ENCODE assay signal across 12 cellular contexts in genomic region chr9:129337287-129338140, GRCh38.
DNase-seq lines count a peak whose midpoint lies in the region; ATAC-seq and TF ChIP-seq lines count a peak whose summit lies in the region.
"Had no signal": no experiment of that assay in that cellular context is flagged by ENCODE, and none has a peak within 500 bp of the region (broad histone marks: within the 10 kb centered on the region; RNA-seq: fewer than 3 reads in every experiment).

No MANE protein-coding gene starts in this region.

- peak overlapping the region; percentile 10; the same call in 1 of the 2 replicates for H3K27ac ChIP-seq in BLaER1

- no peak for DNase-seq in WTC11 (ENCODE audit: low spot score)
- no peak for DNase-seq in glutamatergic neuron
- DNase-seq in retina: peak; percentile 9
- DNase-seq in D341Med (ENCODE audit: low spot score): no peak
- no peak for DNase-seq in NCI-H82 (lab: John Stamatoyannopoulos, UW)
- DNase-seq: DMS79, NCI-H1694, SHP77 had no signal

- peak overlapping the region; percentile 64 for H3K4me3 ChIP-seq in BLaER1

- H3K27ac Mint-ChIP-seq in WTC11: peak overlapping the region; percentile 20
- peak overlapping the region; percentile 41 for H3K27ac Mint-ChIP-seq in glutamatergic neuron (ENCODE audit: unreplicated experiment)

- TF ChIP-seq CTCF in WTC11 (IDR thresholded peaks at IDR 0.05) (no peak), glutamatergic neuron (IDR thresholded peaks at IDR 0.05; ENCODE audit: partially characterized antibody, unreplicated experiment) (no peak)

- ATAC-seq in WTC11 (no peak), esophagus mucosa (no peak), GM19351 (IDR thresholded peaks at IDR 0.05; ENCODE audit: unreplicated experiment) (no peak)
- ATAC-seq: pancreas had no signal

- H3K9me3 ChIP-seq in BLaER1: no peaks in the 10 kb centered on the region
- H3K9me3 ChIP-seq: pancreas had no signal

- no peaks in the 10 kb centered on the region for H4K20me1 ChIP-seq in BLaER1

- no peak overlapping the region; the same call in 1 of the 2 replicates for H3K9ac ChIP-seq in BLaER1

- H3K27me3 ChIP-seq in BLaER1: no peaks in the 10 kb centered on the region
- H3K27me3 ChIP-seq: pancreas had no signal

- H3K36me3 Mint-ChIP-seq in WTC11 (no peaks in the 10 kb centered on the region), glutamatergic neuron (ENCODE audit: unreplicated experiment) (no peaks in the 10 kb centered on the region)

- H3K36me3 ChIP-seq in BLaER1: no peaks in the 10 kb centered on the region
- H3K36me3 ChIP-seq: pancreas had no signal

- H3K4me1 Mint-ChIP-seq in WTC11 (peaks cover 38% of the 10 kb centered on the region), glutamatergic neuron (ENCODE audit: low read depth, unreplicated experiment) (peaks cover 14% of the 10 kb centered on the region)

- H3K4me3 Mint-ChIP-seq in WTC11 (peak overlapping the region; percentile 61), glutamatergic neuron (ENCODE audit: unreplicated experiment) (peak overlapping the region; percentile 18)

- CTCF ChIA-PET in WTC11 (lab: Charles Lee): interaction anchor here (1.2 to 2.5 kb wide), 3 partner anchors 12 to 283 kb away, joined by 4 to 17 read pairs (median 6); partner anchors contain the start of gene C9orf50

- no peaks in the 10 kb centered on the region for H3K27me3 Mint-ChIP-seq in WTC11 (ENCODE audit: low read depth)
- H3K27me3 Mint-ChIP-seq in glutamatergic neuron (ENCODE audit: unreplicated experiment): peaks cover 9% of the 10 kb centered on the region

- H3K4me1 ChIP-seq in BLaER1: peaks cover 68% of the 10 kb centered on the region

- peak overlapping the region; percentile 99 for H3K4me2 ChIP-seq in BLaER1

- POLR2A ChIA-PET in WTC11 (lab: Charles Lee): interaction anchor here (0.7 kb wide), 1 partner anchor 154 kb away, joined by 3 read pairs; no protein-coding TSS in a partner anchor

- no peaks in the 10 kb centered on the region for H3K9me3 Mint-ChIP-seq in WTC11
- peaks cover 5% of the 10 kb centered on the region for H3K9me3 Mint-ChIP-seq in glutamatergic neuron (ENCODE audit: unreplicated experiment)

TF ChIP-seq in WTC11, 78 proteins besides CTCF, POLR2A, EP300 and RAD21:
- TF ChIP-seq GTF2I (CRISPR knock-in tag; conservative IDR thresholded peaks at IDR 0.05) (peak; percentile 85), CREM (CRISPR knock-in tag; IDR thresholded peaks at IDR 0.05) (no peak)
- TF ChIP-seq, protein P1, sequence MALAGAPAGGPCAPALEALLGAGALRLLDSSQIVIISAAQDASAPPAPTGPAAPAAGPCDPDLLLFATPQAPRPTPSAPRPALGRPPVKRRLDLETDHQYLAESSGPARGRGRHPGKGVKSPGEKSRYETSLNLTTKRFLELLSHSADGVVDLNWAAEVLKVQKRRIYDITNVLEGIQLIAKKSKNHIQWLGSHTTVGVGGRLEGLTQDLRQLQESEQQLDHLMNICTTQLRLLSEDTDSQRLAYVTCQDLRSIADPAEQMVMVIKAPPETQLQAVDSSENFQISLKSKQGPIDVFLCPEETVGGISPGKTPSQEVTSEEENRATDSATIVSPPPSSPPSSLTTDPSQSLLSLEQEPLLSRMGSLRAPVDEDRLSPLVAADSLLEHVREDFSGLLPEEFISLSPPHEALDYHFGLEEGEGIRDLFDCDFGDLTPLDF (CRISPR knock-in tag; IDR thresholded peaks at IDR 0.05): no peak
TF ChIP-seq in WTC11: peak in this region for 1.
